Comparison of ENCODE assay signal across 30 cellular contexts in the genomic region with DNA sequence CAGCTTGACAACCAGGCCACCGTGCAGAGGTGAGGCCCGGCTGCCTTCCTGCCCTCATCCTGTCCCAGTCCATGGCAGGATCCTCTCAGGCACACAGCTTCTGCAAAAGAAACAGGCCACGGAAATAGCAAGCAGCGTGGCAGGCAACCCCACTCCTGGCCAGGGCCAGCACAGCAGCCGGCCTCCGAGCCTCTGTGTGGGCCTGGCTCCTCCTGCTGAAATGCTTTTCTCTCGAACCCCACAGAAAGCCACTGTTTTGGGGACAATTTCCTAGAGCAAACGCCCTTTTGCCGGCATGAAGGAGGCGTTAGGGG. TPM values are rescaled to one million over a fixed set of nuclear protein-coding genes. Genes with fewer than 3 reads are reported as not detected.
"Had no signal": no experiment of that assay in that cellular context is flagged by ENCODE, and none has a peak within 500 bp of the region (broad histone marks: within the 10 kb centered on the region; RNA-seq: fewer than 3 reads in every experiment).

No MANE protein-coding gene starts in this region.

- DNase-seq: activated B cell treated with CpG ODN at 0.5 μM for 24 hours; activated CD4-positive, alpha-beta T cell treated with anti-CD3 and anti-CD28 coated beads for 48 hours; activated CD4-positive, alpha-beta T cell treated with anti-CD3 and anti-CD28 coated beads, Interleukin-2, amount 50 U/mL, for 1 hour; activated CD4-positive, alpha-beta T cell treated with anti-CD3 and anti-CD28 coated beads, Interleukin-2, amount 50 U/mL, for 48 hours; activated CD8-positive, alpha-beta memory T cell treated with anti-CD3 and anti-CD28 coated beads for 24 hours; activated CD8-positive, alpha-beta T cell treated with anti-CD3 and anti-CD28 coated beads for 36 hours; activated effector memory CD4-positive, alpha-beta T cell treated with Interleukin-2 at 50 U/mL for 16 hours; activated gamma-delta T cell treated with Interleukin-2 at 50 U/mL for 16 hours; activated naive CD4-positive, alpha-beta T cell treated with anti-CD3 and anti-CD28 coated beads, Interleukin-2, amount 50 U/mL, for 16 hours; activated naive CD4-positive, alpha-beta T cell treated with Interleukin-2 at 50 U/mL for 16 hours; activated T-cell treated with anti-CD3 and anti-CD28 coated beads, Interleukin-2, amount 50 U/mL, for 4 hours; amniotic stem cell; aorta; body of pancreas; central memory CD4-positive, alpha-beta T cell; cerebellar nuclear complex; colonic mucosa; effector CD4-positive, alpha-beta T cell; effector memory CD8-positive, alpha-beta T cell; erythroblast; foreskin melanocyte; T-helper 1 cell; T-helper 17 cell; T1000; WERI-Rb-1 had no signal

- H3K27ac ChIP-seq: body of pancreas, colonic mucosa, esophagus muscularis mucosa, gastroesophageal sphincter, WERI-Rb-1 had no signal

- H3K4me1 ChIP-seq: body of pancreas, colonic mucosa, esophagus muscularis mucosa, gastroesophageal sphincter had no signal

- H3K36me3 ChIP-seq: colonic mucosa had no signal

- ATAC-seq: activated CD4-positive, CD25-positive, alpha-beta regulatory T cell treated with anti-CD3 and anti-CD28 coated beads, Interleukin-2, amount 50 U/mL, for 24 hours; activated CD8-positive, alpha-beta T cell treated with anti-CD3 and anti-CD28 coated beads for 36 hours; activated T-cell treated with anti-CD3 and anti-CD28 coated beads, Interleukin-2, amount 50 U/mL, for 4 hours; activated T-helper 17 cell treated with anti-CD3 and anti-CD28 coated beads, Interleukin-2, amount 50 U/mL, for 72 hours; body of pancreas; effector memory CD8-positive, alpha-beta T cell; gastroesophageal sphincter; T-helper 17 cell had no signal

- H3K27me3 ChIP-seq: body of pancreas, colonic mucosa had no signal

- H3K4me3 ChIP-seq: body of pancreas, colonic mucosa, esophagus muscularis mucosa, gastroesophageal sphincter had no signal

- H3K9me3 ChIP-seq: body of pancreas, colonic mucosa, esophagus muscularis mucosa, gastroesophageal sphincter had no signal

RNA-seq across cellular contexts. Expression of a gene that starts 39.5 kb away (rescaled TPM):
- total RNA-seq: activated B cell treated with CpG ODN at 0.5 μM for 24 hours, body of pancreas, glomerular endothelial cell, T-helper 17 cell had no signal

RNA-seq across cellular contexts. Expression of a gene that starts 56.5 kb away (rescaled TPM):
- total RNA-seq: activated B cell treated with CpG ODN at 0.5 μM for 24 hours; activated CD8-positive, alpha-beta T cell treated with anti-CD3 and anti-CD28 coated beads for 36 hours; activated T-cell treated with anti-CD3 and anti-CD28 coated beads, Interleukin-2, amount 50 U/mL, for 4 hours; glomerular endothelial cell; T-helper 17 cell had no signal
